7 cellular contexts compared by ENCODE assay signal in the genomic region with DNA sequence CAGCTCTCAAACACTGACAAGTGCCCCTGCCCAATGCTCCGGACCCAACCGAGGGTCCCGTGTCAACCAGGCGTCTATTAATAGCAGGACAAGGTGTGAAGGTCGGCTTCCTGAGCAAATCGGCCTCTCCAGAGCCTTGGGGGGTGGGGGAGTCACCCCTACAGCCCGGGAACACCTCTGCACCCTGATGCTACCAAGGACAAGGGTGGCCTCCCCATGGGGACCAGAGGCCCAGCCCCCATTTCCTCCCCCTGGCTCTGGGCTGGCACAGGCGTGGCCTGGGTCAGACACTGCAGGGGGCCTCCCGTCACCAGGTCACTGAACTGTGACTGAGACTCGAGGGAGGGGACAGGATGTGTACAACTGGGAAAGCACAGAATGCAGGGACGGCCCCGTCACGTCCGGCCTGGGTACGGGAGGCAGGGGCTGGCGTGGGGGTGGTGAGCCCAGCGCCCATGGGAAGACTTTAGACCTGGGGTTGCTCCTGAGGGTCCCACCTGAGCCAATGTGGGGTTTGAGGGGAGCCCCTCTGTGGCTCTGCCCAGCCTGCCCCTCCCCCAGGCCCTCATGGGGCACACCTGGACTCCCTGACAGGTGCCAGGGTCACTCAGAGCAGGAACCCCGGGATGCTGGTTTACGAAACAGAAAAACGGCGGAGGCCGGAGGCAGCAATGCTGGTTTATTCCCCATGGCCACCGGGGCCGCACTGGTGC. TPM values are rescaled to one million over a fixed set of nuclear protein-coding genes. Genes with fewer than 3 reads are reported as not detected.
A peak's percentile ranks its signal among the peaks of the same experiment; 100 is the strongest.
DNase-seq lines count a peak whose midpoint lies in the region; ATAC-seq and TF ChIP-seq lines count a peak whose summit lies in the region.
"Had no signal": no experiment of that assay in that cellular context is flagged by ENCODE, and none has a peak within 500 bp of the region (broad histone marks: within the 10 kb centered on the region; RNA-seq: fewer than 3 reads in every experiment).

No MANE protein-coding gene starts in this region.

- no peaks in the 10 kb centered on the region for H3K36me3 ChIP-seq in smooth muscle cell (ENCODE audit: low read depth)
- H3K36me3 ChIP-seq in PC-3 (ENCODE audit: low read depth, low read length): no peaks in the 10 kb centered on the region

- H3K4me1 Mint-ChIP-seq in T-helper 17 cell: peaks cover 14% of the 10 kb centered on the region

- H3K79me2 ChIP-seq in smooth muscle cell (ENCODE audit: low read depth) (no peaks in the 10 kb centered on the region), PC-3 (ENCODE audit: low read length) (no peaks in the 10 kb centered on the region)

- H3K27ac ChIP-seq in smooth muscle cell (ENCODE audit: low read depth) (peak overlapping the region; percentile 9), PC-3 (ENCODE audit: low read length) (no peak overlapping the region)

- peaks cover 34% of the 10 kb centered on the region for H4K20me1 ChIP-seq in smooth muscle cell (ENCODE audit: low read depth)
- no peaks in the 10 kb centered on the region for H4K20me1 ChIP-seq in PC-3 (ENCODE audit: low read length)

- WGBS in smooth muscle cell (ENCODE audit: low lambda C conversion rate): 53% methylated on average over 24 of the region's 24 CpGs

- H3K9ac ChIP-seq in smooth muscle cell (ENCODE audit: low read depth) (peak overlapping the region; percentile 75), PC-3 (ENCODE audit: low read length) (no peak overlapping the region)

- H3K9me2 ChIP-seq in PC-3 (replicated peaks; ENCODE audit: low read length): no peaks in the 10 kb centered on the region

- peaks cover 3% of the 10 kb centered on the region for H3K36me3 Mint-ChIP-seq in T-helper 17 cell (ENCODE audit: low read depth)

- H3K4me3 Mint-ChIP-seq in T-helper 17 cell: peak overlapping the region; percentile 92

- BruUV-seq in PC-3 (replicated peaks; lab: Mats Ljungman, UMichigan): no TSS peak

- peak; percentile 77 for ATAC-seq in HG02610 (IDR thresholded peaks at IDR 0.05; ENCODE audit: unreplicated experiment)
- ATAC-seq in T-helper 17 cell: peak; percentile 76
- no peak for ATAC-seq in PC-3

- no peaks in the 10 kb centered on the region for H3K27me3 Mint-ChIP-seq in T-helper 17 cell

- TF ChIP-seq CTCF in epithelial cell of esophagus (IDR thresholded peaks at IDR 0.05; ENCODE audit: insufficient read depth, low read depth, low read length, missing control alignments): no peak
- no peak for TF ChIP-seq CTCF in smooth muscle cell (IDR thresholded peaks at IDR 0.05; ENCODE audit: borderline replicate concordance, insufficient read depth, poor library complexity, severe bottlenecking)
- no peak for TF ChIP-seq CTCF in PC-3 (conservative IDR thresholded peaks at IDR 0.05; ENCODE audit: low read depth, low read length)

- H3K4me3 ChIP-seq in epithelial cell of esophagus (ENCODE audit: low read length): peak overlapping the region; percentile 55
- peak overlapping the region; percentile 92 for H3K4me3 ChIP-seq in smooth muscle cell
- no peak overlapping the region for H3K4me3 ChIP-seq in PC-3 (ENCODE audit: low read length)

- H3K9me3 ChIP-seq in T-helper 17 cell (ENCODE audit: control insufficient read depth, low read length, poor library complexity, severe bottlenecking) (no peaks in the 10 kb centered on the region), smooth muscle cell (replicated peaks; ENCODE audit: low read depth) (no peaks in the 10 kb centered on the region), PC-3 (ENCODE audit: low read length) (no peaks in the 10 kb centered on the region)

- CTCF ChIA-PET in PC-3 (lab: Charles Lee): no interaction called here

- POLR2A ChIA-PET in PC-3 (lab: Charles Lee; ENCODE audit: unreplicated experiment): no interaction called here

- peak overlapping the region; percentile 89 for H3K27ac Mint-ChIP-seq in T-helper 17 cell

- DNase-seq in DMS153 (lab: John Stamatoyannopoulos, UW): peak; percentile 73
- DNase-seq in T-helper 17 cell: peak; percentile 52 to 61 (median 56)
- no peak for DNase-seq in epithelial cell of esophagus (ENCODE audit: low read depth)
- no peak for DNase-seq in smooth muscle cell (lab: John Stamatoyannopoulos, UW; ENCODE audit: unreplicated experiment)
- no peak for DNase-seq in PC-3

- no peaks in the 10 kb centered on the region for H3K27me3 ChIP-seq in smooth muscle cell (ENCODE audit: low read depth)
- H3K27me3 ChIP-seq in PC-3 (ENCODE audit: low read length): no peaks in the 10 kb centered on the region

- H3K4me1 ChIP-seq in smooth muscle cell (ENCODE audit: low read depth) (peaks cover 5% of the 10 kb centered on the region), PC-3 (ENCODE audit: insufficient read depth, low read length) (no peaks in the 10 kb centered on the region)

- H2AFZ ChIP-seq in smooth muscle cell (ENCODE audit: low read depth) (no peak overlapping the region), PC-3 (ENCODE audit: low read length) (no peak overlapping the region)

- H3K4me2 ChIP-seq in smooth muscle cell (peak overlapping the region; percentile 99), PC-3 (ENCODE audit: low read length) (no peak overlapping the region)

- intact Hi-C loops in PC-3 (cut with micrococcal nuclease): no loop called here

- no peaks in the 10 kb centered on the region for H3F3A ChIP-seq in smooth muscle cell (ENCODE audit: low read depth)
- H3F3A ChIP-seq in PC-3 (ENCODE audit: low read length, unreplicated experiment): no peaks in the 10 kb centered on the region

RNA-seq across cellular contexts. Expression of a gene that starts 0.6 kb away (rescaled TPM):
- 100 to 1,000 TPM; 346 to 383 TPM for total RNA-seq in T-helper 17 cell
- 158 and 181 TPM in 2 replicates for total RNA-seq in smooth muscle cell
- 388 and 490 TPM in 2 replicates for polyA plus RNA-seq in smooth muscle cell
- total RNA-seq in PC-3 (2014; rRNA removed): not detected in 2 replicates

RNA-seq across cellular contexts. Expression of a gene that starts 11.5 kb away (rescaled TPM):
- total RNA-seq in T-helper 17 cell (10 to 100 TPM; 40.4 to 72.8 TPM), smooth muscle cell (25.7 and 46.1 TPM in 2 replicates), PC-3 (2014; rRNA removed) (38.3 and 48.9 TPM in 2 replicates)
- polyA plus RNA-seq in smooth muscle cell: 85.9 and 113 TPM in 2 replicates

RNA-seq across cellular contexts. Expression of a gene that starts 13.1 kb away (rescaled TPM):
- total RNA-seq in T-helper 17 cell: under 1 TPM; 0.65 to 0.86 TPM
- not detected in 2 replicates for total RNA-seq in smooth muscle cell
- not detected in 2 replicates for polyA plus RNA-seq in smooth muscle cell
- total RNA-seq in PC-3 (2014; rRNA removed): not detected in 2 replicates
- total RNA-seq: T-helper 1 cell treated with Interleukin-12 subunit alpha and Interleukin-12 subunit beta and Interleukin-4 antibody, amounts not matched to agents 30 ng/mL and 1 ng/mL, for 36 hours had no signal

RNA-seq across cellular contexts. Expression of a gene that starts 34.9 kb away (rescaled TPM):
- 10 to 100 TPM in 1 of 2 donors, 1 to 10 TPM in 1; 7.7 to 10.2 TPM for total RNA-seq in T-helper 17 cell
- total RNA-seq in smooth muscle cell: 0.22 and 0.81 TPM in 2 replicates
- polyA plus RNA-seq in smooth muscle cell: 1.4 and 3.3 TPM in 2 replicates
- 0.22 and 0.46 TPM in 2 replicates for total RNA-seq in PC-3 (2014; rRNA removed)

RNA-seq across cellular contexts. Expression of a gene that starts 54.8 kb away (rescaled TPM):
- 100 to 1,000 TPM; 235 to 398 TPM for total RNA-seq in T-helper 17 cell
- 6.5 and 10.1 TPM in 2 replicates for total RNA-seq in smooth muscle cell
- 16.2 and 17.3 TPM in 2 replicates for polyA plus RNA-seq in smooth muscle cell
- 25.2 and 28.8 TPM in 2 replicates for total RNA-seq in PC-3 (2014; rRNA removed)

Comparison
In these comparisons a context has a peak if more than half of its experiments do, and no peak if none do; other contexts are left out.
1. DNase-seq: peak in DMS153 (single experiment) and T-helper 17 cell (3 of 3); none in epithelial cell of esophagus (single experiment), smooth muscle cell (single experiment) and PC-3 (single experiment).
2. RNA of a gene that starts 0.6 kb away (total RNA-seq): 346 to 383 TPM in T-helper 17 cell and 158 to 181 TPM in smooth muscle cell; not detected in PC-3; every median in the first group is over 100 times any median in the second.